ENCODE assay signal across 15 cellular contexts in the genomic region with DNA sequence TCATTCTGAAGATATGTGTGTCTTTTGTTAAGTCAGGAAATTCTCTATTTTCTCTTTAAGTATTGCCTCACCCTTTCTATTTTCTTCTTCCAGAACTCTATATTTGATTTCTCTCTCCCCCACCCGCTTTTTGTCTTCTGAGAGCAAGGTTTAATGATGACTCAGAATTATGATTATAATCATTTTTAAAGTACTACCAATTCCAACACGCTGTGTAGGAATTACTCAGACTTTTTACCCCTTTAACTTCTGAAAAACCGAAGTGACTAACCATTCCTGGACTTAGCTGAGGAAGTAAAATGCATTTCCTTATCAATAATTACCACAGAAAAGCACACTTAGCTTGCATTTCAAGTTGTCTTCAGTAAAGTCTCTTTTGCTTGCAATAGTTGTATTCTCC. TPM values are rescaled to one million over a fixed set of nuclear protein-coding genes. Genes with fewer than 3 reads are reported as not detected.
DNase-seq lines count a peak whose midpoint lies in the region; ATAC-seq and TF ChIP-seq lines count a peak whose summit lies in the region.
"Had no signal": no experiment of that assay in that cellular context is flagged by ENCODE, and none has a peak within 500 bp of the region (broad histone marks: within the 10 kb centered on the region; RNA-seq: fewer than 3 reads in every experiment).

No MANE protein-coding gene starts in this region.

- no peaks in the 10 kb centered on the region for H3K36me3 ChIP-seq in fibroblast of lung (ENCODE audit: control insufficient read depth, insufficient read depth, low read length)
- H3K36me3 ChIP-seq: ovary had no signal

- peak overlapping the region; percentile 44 for H3K4me2 ChIP-seq in fibroblast of lung (ENCODE audit: extremely low read depth, insufficient read depth, low read length)

- no peak overlapping the region for H2AFZ ChIP-seq in fibroblast of lung (ENCODE audit: low read length)

- no peak for DNase-seq in activated T-cell treated with anti-CD3 and anti-CD28 coated beads, Interleukin-2, amount 50 U/mL, for 72 hours
- no peak for DNase-seq in activated T-cell treated with anti-CD3 and anti-CD28 coated beads, Interleukin-2, amount 50 U/mL, for 48 hours
- DNase-seq in fibroblast of lung (ENCODE audit: low read depth in 2 of 2) (peak; percentile 48 to 70), DMS 273 treated with DMSO at 0.1 percent for 48 hours (lab: John Stamatoyannopoulos, UW) (no peak)
- DNase-seq in activated naive CD4-positive, alpha-beta T cell treated with anti-CD3 and anti-CD28 coated beads, Interleukin-2, amount 10 ng/mL, durations not matched to agents 7 days and 5 days, result no peak
- DNase-seq: activated CD4-positive, CD25-positive, alpha-beta regulatory T cell treated with anti-CD3 and anti-CD28 coated beads, Interleukin-2, amount 50 U/mL, for 72 hours; activated T-cell treated with anti-CD3 and anti-CD28 coated beads, Interleukin-2, amount 50 U/mL, for 4 hours; DMS153; dorsolateral prefrontal cortex; NCI-H1105; ovary; T-cell had no signal

- H3K4me3 Mint-ChIP-seq in activated T-cell treated with anti-CD3 and anti-CD28 coated beads, Interleukin-2, amount 50 U/mL, for 72 hours, result peak overlapping the region in 1 of 2 donors; percentile 21
- H3K4me3 Mint-ChIP-seq in activated naive CD4-positive, alpha-beta T cell treated with anti-CD3 and anti-CD28 coated beads, Interleukin-2, amount 10 ng/mL, durations not matched to agents 7 days and 5 days, result no peak overlapping the region
- H3K4me3 Mint-ChIP-seq: activated T-cell treated with anti-CD3 and anti-CD28 coated beads, Interleukin-2, amount 50 U/mL, for 4 hours; T-cell had no signal

- no peaks in the 10 kb centered on the region for H3K27me3 ChIP-seq in fibroblast of lung (ENCODE audit: control insufficient read depth, insufficient read depth, low read length)
- H3K27me3 ChIP-seq: dorsolateral prefrontal cortex, ovary had no signal

- H3K4me1 Mint-ChIP-seq in activated T-cell treated with anti-CD3 and anti-CD28 coated beads, Interleukin-2, amount 50 U/mL, for 72 hours (ENCODE audit: low read depth), result peaks cover 24% of the 10 kb centered on the region
- peaks cover 5% of the 10 kb centered on the region for H3K4me1 Mint-ChIP-seq in activated naive CD4-positive, alpha-beta T cell treated with anti-CD3 and anti-CD28 coated beads, Interleukin-2, amount 10 ng/mL, durations not matched to agents 7 days and 5 days

- peaks cover 2% of the 10 kb centered on the region for H3K4me1 ChIP-seq in fibroblast of lung (ENCODE audit: control insufficient read depth, extremely low read depth, insufficient read depth, low read length)

- no peaks in the 10 kb centered on the region for H4K20me1 ChIP-seq in fibroblast of lung (ENCODE audit: control insufficient read depth, extremely low read depth, insufficient read depth, low read length)

- H3K9me3 Mint-ChIP-seq in activated T-cell treated with anti-CD3 and anti-CD28 coated beads, Interleukin-2, amount 50 U/mL, for 72 hours, result no peaks in the 10 kb centered on the region
- H3K9me3 Mint-ChIP-seq in activated naive CD4-positive, alpha-beta T cell treated with anti-CD3 and anti-CD28 coated beads, Interleukin-2, amount 10 ng/mL, durations not matched to agents 7 days and 5 days, result no peaks in the 10 kb centered on the region
- H3K9me3 Mint-ChIP-seq: activated T-cell treated with anti-CD3 and anti-CD28 coated beads, Interleukin-2, amount 50 U/mL, for 4 hours had no signal

- no peaks in the 10 kb centered on the region for H3K79me2 ChIP-seq in fibroblast of lung (ENCODE audit: control insufficient read depth, insufficient read depth, low read length)

- no peak for TF ChIP-seq CTCF in fibroblast of lung (conservative IDR thresholded peaks at IDR 0.05 in 1 of 2, IDR thresholded peaks at IDR 0.05 in 1 of 2; ENCODE audit: low read depth in 1 of 2, low read length in 2 of 2)

- H3K27ac ChIP-seq in fibroblast of lung (ENCODE audit: insufficient read depth, low read length), result no peak overlapping the region
- H3K27ac ChIP-seq: dorsolateral prefrontal cortex, ovary had no signal

- H3K4me3 ChIP-seq in fibroblast of lung (replicated peaks in 1 of 4; ENCODE audit: control extremely low read depth in 1 of 4, insufficient read depth in 1 of 4, low read depth in 3 of 4, low read length in 4 of 4), result no peak overlapping the region
- H3K4me3 ChIP-seq: ovary had no signal

- no peaks in the 10 kb centered on the region for H3K27me3 Mint-ChIP-seq in activated T-cell treated with anti-CD3 and anti-CD28 coated beads, Interleukin-2, amount 50 U/mL, for 72 hours (ENCODE audit: low read depth)
- no peaks in the 10 kb centered on the region for H3K27me3 Mint-ChIP-seq in activated naive CD4-positive, alpha-beta T cell treated with anti-CD3 and anti-CD28 coated beads, Interleukin-2, amount 10 ng/mL, durations not matched to agents 7 days and 5 days
- H3K27me3 Mint-ChIP-seq: T-cell had no signal

- no peak overlapping the region for H3K9ac ChIP-seq in fibroblast of lung (ENCODE audit: insufficient read depth, low read length)

- no peaks in the 10 kb centered on the region for H3K36me3 Mint-ChIP-seq in activated T-cell treated with anti-CD3 and anti-CD28 coated beads, Interleukin-2, amount 50 U/mL, for 72 hours (ENCODE audit: insufficient read depth in 2 of 2)
- H3K36me3 Mint-ChIP-seq in activated naive CD4-positive, alpha-beta T cell treated with anti-CD3 and anti-CD28 coated beads, Interleukin-2, amount 10 ng/mL, durations not matched to agents 7 days and 5 days, result no peaks in the 10 kb centered on the region

- CTCF ChIA-PET in activated naive CD4-positive, alpha-beta T cell treated with anti-CD3 and anti-CD28 coated beads, Interleukin-2, amount 10 ng/mL, durations not matched to agents 7 days and 5 days (lab: Charles Lee), result no interaction called here

- peak in 1 of 2 donors; percentile 65 for ATAC-seq in activated T-cell treated with anti-CD3 and anti-CD28 coated beads, Interleukin-2, amount 50 U/mL, for 72 hours (replicated peaks in 1 of 2)
- peak; percentile 78 for ATAC-seq in SK-N-SH treated with all-trans-retinoic acid at 6 μM for 48 hours
- ATAC-seq in HG03439 (IDR thresholded peaks at IDR 0.05; ENCODE audit: unreplicated experiment), result no peak
- ATAC-seq in GM18520 (IDR thresholded peaks at IDR 0.05; ENCODE audit: unreplicated experiment), result no peak
- ATAC-seq: T-cell had no signal

- peak overlapping the region; percentile 7 for H3K27ac Mint-ChIP-seq in activated T-cell treated with anti-CD3 and anti-CD28 coated beads, Interleukin-2, amount 50 U/mL, for 72 hours
- no peak overlapping the region for H3K27ac Mint-ChIP-seq in activated naive CD4-positive, alpha-beta T cell treated with anti-CD3 and anti-CD28 coated beads, Interleukin-2, amount 10 ng/mL, durations not matched to agents 7 days and 5 days
- H3K27ac Mint-ChIP-seq: T-cell had no signal

- H3K9me3 ChIP-seq in fibroblast of lung (ENCODE audit: control insufficient read depth, insufficient read depth, low read depth, low read length), result no peaks in the 10 kb centered on the region
- H3K9me3 ChIP-seq: ovary had no signal

TF ChIP-seq in SK-N-SH treated with all-trans-retinoic acid at 6 μM for 48 hours, 23 proteins besides CTCF, POLR2A, EP300 and RAD21 (continues in another document):
- TF ChIP-seq ZNF70 (CRISPR knock-in tag; IDR thresholded peaks at IDR 0.05), result no peak
- TF ChIP-seq PPARA (CRISPR knock-in tag; IDR thresholded peaks at IDR 0.05; ENCODE audit: borderline replicate concordance), result no peak
- TF ChIP-seq ZNF565 (CRISPR knock-in tag; conservative IDR thresholded peaks at IDR 0.05; ENCODE audit: low read depth), result no peak
- TF ChIP-seq ZNF8 (CRISPR knock-in tag; IDR thresholded peaks at IDR 0.05), result no peak
- TF ChIP-seq RARB (CRISPR knock-in tag; IDR thresholded peaks at IDR 0.05), result no peak
- TF ChIP-seq, protein P1, sequence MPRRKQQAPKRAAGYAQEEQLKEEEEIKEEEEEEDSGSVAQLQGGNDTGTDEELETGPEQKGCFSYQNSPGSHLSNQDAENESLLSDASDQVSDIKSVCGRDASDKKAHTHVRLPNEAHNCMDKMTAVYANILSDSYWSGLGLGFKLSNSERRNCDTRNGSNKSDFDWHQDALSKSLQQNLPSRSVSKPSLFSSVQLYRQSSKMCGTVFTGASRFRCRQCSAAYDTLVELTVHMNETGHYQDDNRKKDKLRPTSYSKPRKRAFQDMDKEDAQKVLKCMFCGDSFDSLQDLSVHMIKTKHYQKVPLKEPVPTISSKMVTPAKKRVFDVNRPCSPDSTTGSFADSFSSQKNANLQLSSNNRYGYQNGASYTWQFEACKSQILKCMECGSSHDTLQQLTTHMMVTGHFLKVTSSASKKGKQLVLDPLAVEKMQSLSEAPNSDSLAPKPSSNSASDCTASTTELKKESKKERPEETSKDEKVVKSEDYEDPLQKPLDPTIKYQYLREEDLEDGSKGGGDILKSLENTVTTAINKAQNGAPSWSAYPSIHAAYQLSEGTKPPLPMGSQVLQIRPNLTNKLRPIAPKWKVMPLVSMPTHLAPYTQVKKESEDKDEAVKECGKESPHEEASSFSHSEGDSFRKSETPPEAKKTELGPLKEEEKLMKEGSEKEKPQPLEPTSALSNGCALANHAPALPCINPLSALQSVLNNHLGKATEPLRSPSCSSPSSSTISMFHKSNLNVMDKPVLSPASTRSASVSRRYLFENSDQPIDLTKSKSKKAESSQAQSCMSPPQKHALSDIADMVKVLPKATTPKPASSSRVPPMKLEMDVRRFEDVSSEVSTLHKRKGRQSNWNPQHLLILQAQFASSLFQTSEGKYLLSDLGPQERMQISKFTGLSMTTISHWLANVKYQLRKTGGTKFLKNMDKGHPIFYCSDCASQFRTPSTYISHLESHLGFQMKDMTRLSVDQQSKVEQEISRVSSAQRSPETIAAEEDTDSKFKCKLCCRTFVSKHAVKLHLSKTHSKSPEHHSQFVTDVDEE (CRISPR knock-in tag; IDR thresholded peaks at IDR 0.05), result no peak
- TF ChIP-seq, protein P2, sequence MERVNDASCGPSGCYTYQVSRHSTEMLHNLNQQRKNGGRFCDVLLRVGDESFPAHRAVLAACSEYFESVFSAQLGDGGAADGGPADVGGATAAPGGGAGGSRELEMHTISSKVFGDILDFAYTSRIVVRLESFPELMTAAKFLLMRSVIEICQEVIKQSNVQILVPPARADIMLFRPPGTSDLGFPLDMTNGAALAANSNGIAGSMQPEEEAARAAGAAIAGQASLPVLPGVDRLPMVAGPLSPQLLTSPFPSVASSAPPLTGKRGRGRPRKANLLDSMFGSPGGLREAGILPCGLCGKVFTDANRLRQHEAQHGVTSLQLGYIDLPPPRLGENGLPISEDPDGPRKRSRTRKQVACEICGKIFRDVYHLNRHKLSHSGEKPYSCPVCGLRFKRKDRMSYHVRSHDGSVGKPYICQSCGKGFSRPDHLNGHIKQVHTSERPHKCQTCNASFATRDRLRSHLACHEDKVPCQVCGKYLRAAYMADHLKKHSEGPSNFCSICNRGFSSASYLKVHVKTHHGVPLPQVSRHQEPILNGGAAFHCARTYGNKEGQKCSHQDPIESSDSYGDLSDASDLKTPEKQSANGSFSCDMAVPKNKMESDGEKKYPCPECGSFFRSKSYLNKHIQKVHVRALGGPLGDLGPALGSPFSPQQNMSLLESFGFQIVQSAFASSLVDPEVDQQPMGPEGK (CRISPR knock-in tag; IDR thresholded peaks at IDR 0.05; ENCODE audit: borderline replicate concordance), result no peak

RNA-seq across cellular contexts. Expression of a gene that starts 20.8 kb away (rescaled TPM):
- total RNA-seq in activated T-cell treated with anti-CD3 and anti-CD28 coated beads, Interleukin-2, amount 50 U/mL, for 72 hours, result 10 to 100 TPM; 17.9 to 19.1 TPM
- total RNA-seq in fibroblast of lung, result 10.8 and 11.7 TPM in 2 replicates
- polyA plus RNA-seq in fibroblast of lung, result 5.0 and 7.2 TPM in 2 replicates
- polyA plus RNA-seq in fibroblast of lung (2012), result 3.5 and 3.8 TPM in 2 replicates
- polyA minus RNA-seq in fibroblast of lung (ENCODE audit: low replicate concordance), result 2.8 and 5.0 TPM in 2 replicates

Comparison
In these comparisons a context has a peak if more than half of its experiments do, and no peak if none do; other contexts are left out.
1. DNase-seq: peak in fibroblast of lung (2 of 2); none in activated T-cell treated with anti-CD3 and anti-CD28 coated beads, Interleukin-2, amount 50 U/mL, for 72 hours (0 of 2), activated T-cell treated with anti-CD3 and anti-CD28 coated beads, Interleukin-2, amount 50 U/mL, for 48 hours (0 of 2), DMS 273 treated with DMSO at 0.1 percent for 48 hours (single experiment) and activated naive CD4-positive, alpha-beta T cell treated with anti-CD3 and anti-CD28 coated beads, Interleukin-2, amount 10 ng/mL, durations not matched to agents 7 days and 5 days (single experiment).